In the genomic region with DNA sequence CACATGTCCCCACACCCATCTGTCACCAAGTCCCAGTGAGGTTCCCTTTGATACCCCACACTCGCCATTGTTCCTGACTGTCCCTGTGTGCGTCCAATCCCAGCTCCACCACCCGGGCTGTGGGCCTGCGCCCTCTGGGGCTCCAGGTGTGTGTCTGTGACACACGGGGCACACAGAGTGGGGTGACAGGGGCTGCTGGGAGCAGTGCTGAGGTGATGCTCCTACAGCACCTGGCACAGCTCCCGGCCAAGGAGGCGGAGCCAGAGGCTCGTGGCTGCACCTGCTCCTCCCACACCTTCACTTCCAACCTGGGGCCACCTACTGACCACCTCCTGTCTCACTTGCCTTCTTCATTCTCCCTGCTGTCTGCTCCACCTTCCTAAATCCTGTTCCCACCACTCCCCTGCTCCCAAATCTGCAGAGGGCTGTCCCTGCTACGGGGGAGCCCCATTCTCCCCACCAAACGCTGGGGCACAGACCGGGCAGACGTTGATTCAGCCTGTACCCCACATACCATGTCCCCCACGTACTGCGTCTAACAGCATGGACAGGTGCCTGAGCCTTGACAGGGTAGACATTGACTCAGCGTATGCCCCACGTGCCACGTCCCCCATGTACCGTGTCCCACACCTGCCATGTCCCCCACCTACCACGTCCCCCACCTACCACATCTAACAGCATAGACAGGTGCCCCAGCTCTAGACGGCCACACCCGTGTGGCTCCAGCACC, we compare ENCODE assay signal across 14 cellular contexts. TPM values are rescaled to one million over a fixed set of nuclear protein-coding genes. Genes with fewer than 3 reads are reported as not detected.
DNase-seq lines count a peak whose midpoint lies in the region; ATAC-seq and TF ChIP-seq lines count a peak whose summit lies in the region.
"Had no signal": no experiment of that assay in that cellular context is flagged by ENCODE, and none has a peak within 500 bp of the region (broad histone marks: within the 10 kb centered on the region; RNA-seq: fewer than 3 reads in every experiment).

No MANE protein-coding gene starts in this region.

- no peaks in the 10 kb centered on the region for H3K4me1 ChIP-seq in osteoblast (ENCODE audit: insufficient read depth, low read length)
- H3K4me1 ChIP-seq: prostate gland, uterus had no signal

- TF ChIP-seq CTCF in osteoblast (IDR thresholded peaks at IDR 0.05; ENCODE audit: extremely low read depth, low read depth, low read length), result no peak

- DNase-seq in NCI-H510A treated with DMSO at 0.1 percent for 48 hours (lab: John Stamatoyannopoulos, UW) (peak; percentile 3), NCI-H510A (lab: John Stamatoyannopoulos, UW) (no peak), NCI-H2196 treated with DMSO at 0.1 percent for 48 hours (lab: John Stamatoyannopoulos, UW; ENCODE audit: unreplicated experiment) (peak; percentile 69), osteoblast (ENCODE audit: insufficient read length, low spot score, missing footprints) (peak; percentile 70), NCI-H1417 treated with DMSO at 0.1 percent for 48 hours (lab: John Stamatoyannopoulos, UW) (no peak)
- DNase-seq: stimulated activated CD8-positive, alpha-beta memory T cell treated with anti-CD3 and anti-CD28 coated beads, Interleukin-4, amount 100 ng/mL, for 48 hours; uterus had no signal

- H3K27me3 Mint-ChIP-seq in dendritic cell treated with granulocyte-macrophage colony-stimulating factor and Interleukin-4, amounts not matched to agents 40 ng/mL and 50 ng/mL, for 4 days, result no peaks in the 10 kb centered on the region

- H3K36me3 ChIP-seq in osteoblast (ENCODE audit: insufficient read depth, low read length), result peaks cover 43% of the 10 kb centered on the region
- H3K36me3 ChIP-seq: uterus had no signal

- ATAC-seq in GM21390 (IDR thresholded peaks at IDR 0.05; ENCODE audit: unreplicated experiment), result no peak
- ATAC-seq in HG02642 (IDR thresholded peaks at IDR 0.05; ENCODE audit: poor library complexity, unreplicated experiment), result no peak
- ATAC-seq: activated CD4-positive, CD25-positive, alpha-beta regulatory T cell treated with anti-CD3 and anti-CD28 coated beads, Interleukin-2, amount 50 U/mL, for 24 hours had no signal

- peak overlapping the region; percentile 9 for H3K27ac Mint-ChIP-seq in dendritic cell treated with granulocyte-macrophage colony-stimulating factor and Interleukin-4, amounts not matched to agents 40 ng/mL and 50 ng/mL, for 4 days
- H3K27ac Mint-ChIP-seq: activated T-helper 1 cell treated with anti-CD3 and anti-CD28 coated beads, Interleukin-12 subunit alpha, Interleukin-12 subunit beta, Interleukin-2, Interleukin-4 antibody, amounts not matched to agents 30 ng/mL and 10 ng/mL and 1 ng/mL, durations not matched to agents 14 hours and 24 hours and 36 hours had no signal

- no peak overlapping the region for H3K27ac ChIP-seq in osteoblast (ENCODE audit: low read depth, low read length)
- H3K27ac ChIP-seq: KMS-11, prostate gland, uterus had no signal

- peaks cover 21% of the 10 kb centered on the region for H4K20me1 ChIP-seq in osteoblast (ENCODE audit: insufficient read depth, low read length)

- H3K4me2 ChIP-seq in osteoblast (ENCODE audit: insufficient read depth, low read length), result no peak overlapping the region
- H3K4me2 ChIP-seq: KMS-11 had no signal

- no peaks in the 10 kb centered on the region for H3K9me3 Mint-ChIP-seq in dendritic cell treated with granulocyte-macrophage colony-stimulating factor and Interleukin-4, amounts not matched to agents 40 ng/mL and 50 ng/mL, for 4 days
- H3K9me3 Mint-ChIP-seq: activated T-helper 1 cell treated with anti-CD3 and anti-CD28 coated beads, Interleukin-12 subunit alpha, Interleukin-12 subunit beta, Interleukin-2, Interleukin-4 antibody, amounts not matched to agents 30 ng/mL and 10 ng/mL and 1 ng/mL, durations not matched to agents 14 hours and 24 hours and 36 hours had no signal

- peaks cover 95% of the 10 kb centered on the region for H3K36me3 Mint-ChIP-seq in dendritic cell treated with granulocyte-macrophage colony-stimulating factor and Interleukin-4, amounts not matched to agents 40 ng/mL and 50 ng/mL, for 4 days (ENCODE audit: low read depth)

- no peaks in the 10 kb centered on the region for H3K4me1 Mint-ChIP-seq in dendritic cell treated with granulocyte-macrophage colony-stimulating factor and Interleukin-4, amounts not matched to agents 40 ng/mL and 50 ng/mL, for 4 days (ENCODE audit: low read depth)

- H3K9me3 ChIP-seq in osteoblast (ENCODE audit: low read depth, low read length), result no peaks in the 10 kb centered on the region
- H3K9me3 ChIP-seq: prostate gland, uterus had no signal

- peaks cover 64% of the 10 kb centered on the region for H3K79me2 ChIP-seq in osteoblast (ENCODE audit: insufficient read depth, low read length)

- H3K27me3 ChIP-seq in osteoblast (ENCODE audit: insufficient read depth, low read length), result no peaks in the 10 kb centered on the region
- H3K27me3 ChIP-seq: uterus had no signal

- H3K4me3 Mint-ChIP-seq in dendritic cell treated with granulocyte-macrophage colony-stimulating factor and Interleukin-4, amounts not matched to agents 40 ng/mL and 50 ng/mL, for 4 days, result no peak overlapping the region
- H3K4me3 Mint-ChIP-seq: activated T-helper 1 cell treated with anti-CD3 and anti-CD28 coated beads, Interleukin-12 subunit alpha, Interleukin-12 subunit beta, Interleukin-2, Interleukin-4 antibody, amounts not matched to agents 30 ng/mL and 10 ng/mL and 1 ng/mL, durations not matched to agents 14 hours and 24 hours and 36 hours had no signal

- no peak overlapping the region for H2AFZ ChIP-seq in osteoblast (ENCODE audit: low read length)

- intact Hi-C loops in dendritic cell treated with granulocyte-macrophage colony-stimulating factor and Interleukin-4, amounts not matched to agents 40 ng/mL and 50 ng/mL, for 4 days (cut with micrococcal nuclease), result no loop called here

- H3K4me3 ChIP-seq in osteoblast (ENCODE audit: insufficient read depth, low read length), result no peak overlapping the region
- H3K4me3 ChIP-seq: prostate gland, uterus had no signal

RNA-seq across cellular contexts. Expression of a gene that starts 16.4 kb away (rescaled TPM):
- 8.0 and 10.1 TPM in 2 replicates for total RNA-seq in osteoblast

RNA-seq across cellular contexts. Expression of a gene that starts 30.2 kb away (rescaled TPM):
- total RNA-seq in osteoblast, result 65.1 and 66.2 TPM in 2 replicates

Comparison
In these comparisons a context has a peak if more than half of its experiments do, and no peak if none do; other contexts are left out.
1. DNase-seq: peak in NCI-H510A treated with DMSO at 0.1 percent for 48 hours (single experiment), NCI-H2196 treated with DMSO at 0.1 percent for 48 hours (single experiment) and osteoblast (single experiment); none in NCI-H510A (single experiment) and NCI-H1417 treated with DMSO at 0.1 percent for 48 hours (single experiment).